11 cellular contexts compared by ENCODE assay signal in genomic region chr3:135513106-135514063, GRCh38.
A peak's percentile ranks its signal among the peaks of the same experiment; 100 is the strongest.
DNase-seq lines count a peak whose midpoint lies in the region; ATAC-seq, FAIRE-seq and TF ChIP-seq lines count a peak whose summit lies in the region.
"Had no signal": no experiment of that assay in that cellular context is flagged by ENCODE, and none has a peak within 500 bp of the region (broad histone marks: within the 10 kb centered on the region; RNA-seq: fewer than 3 reads in every experiment).

No MANE protein-coding gene starts in this region.

- H3K4me3 Mint-ChIP-seq in activated naive CD8-positive, alpha-beta T cell treated with anti-CD3 and anti-CD28 coated beads, Interleukin-2, amount 50 U/mL, for 24 hours, result no peak overlapping the region

- no peak overlapping the region for H3K27ac ChIP-seq in SJCRH30

- TF ChIP-seq POLR2A in GM12892 (IDR thresholded peaks at IDR 0.05; ENCODE audit: low read depth, low read length), result no peak

- H3K27ac Mint-ChIP-seq in activated naive CD8-positive, alpha-beta T cell treated with anti-CD3 and anti-CD28 coated beads, Interleukin-2, amount 50 U/mL, for 24 hours, result no peak overlapping the region

- peaks cover 14% of the 10 kb centered on the region for H3K9me3 Mint-ChIP-seq in activated naive CD8-positive, alpha-beta T cell treated with anti-CD3 and anti-CD28 coated beads, Interleukin-2, amount 50 U/mL, for 24 hours

- DNase-seq in AG10803 (ENCODE audit: low read depth), result peak; percentile 65
- DNase-seq in HFF-Myc (ENCODE audit: extremely low read depth, low read depth), result peak; percentile 38
- peak; percentile 31 to 39 for DNase-seq in SJCRH30
- DNase-seq in fibroblast of the aortic adventitia (ENCODE audit: low read depth), result peak; percentile 68
- no peak for DNase-seq in Right ventricle myocardium inferior (ENCODE audit: missing footprints)
- no peak for DNase-seq in activated naive CD8-positive, alpha-beta T cell treated with anti-CD3 and anti-CD28 coated beads, Interleukin-2, amount 50 U/mL, for 24 hours
- no peak for DNase-seq in GM12892 (ENCODE audit: insufficient read length)
- DNase-seq: GF-D8; stimulated activated CD4-positive, alpha-beta T cell treated with anti-CD3 and anti-CD28 coated beads, Interleukin-4, amount 100 ng/mL, for 24 hours had no signal

- no peaks in the 10 kb centered on the region for H3K4me1 Mint-ChIP-seq in activated naive CD8-positive, alpha-beta T cell treated with anti-CD3 and anti-CD28 coated beads, Interleukin-2, amount 50 U/mL, for 24 hours

- no peaks in the 10 kb centered on the region for H3K4me1 ChIP-seq in SJCRH30

- ATAC-seq in GM19397 (IDR thresholded peaks at IDR 0.05; ENCODE audit: unreplicated experiment) (no peak), Right ventricle myocardium inferior (no peak)
- ATAC-seq in activated naive CD8-positive, alpha-beta T cell treated with anti-CD3 and anti-CD28 coated beads, Interleukin-2, amount 50 U/mL, for 24 hours, result no peak
- ATAC-seq: Panc1 had no signal

- intact Hi-C loops in Right ventricle myocardium inferior (cut with DNase I), result no loop called here

- H3K27me3 Mint-ChIP-seq in activated naive CD8-positive, alpha-beta T cell treated with anti-CD3 and anti-CD28 coated beads, Interleukin-2, amount 50 U/mL, for 24 hours, result no peaks in the 10 kb centered on the region

- H3K4me3 ChIP-seq in AG10803 (ENCODE audit: low read length) (no peak overlapping the region), HFF-Myc (replicated peaks; ENCODE audit: low read depth, low read length) (no peak overlapping the region), SJCRH30 (no peak overlapping the region), fibroblast of the aortic adventitia (ENCODE audit: low read depth, low read length) (no peak overlapping the region)

- H3K27me3 ChIP-seq in SJCRH30, result 0 out of 2 replicates have a peak, but pooled peaks cover 5% of the 10 kb centered on the region

- no peaks in the 10 kb centered on the region for H3K36me3 Mint-ChIP-seq in activated naive CD8-positive, alpha-beta T cell treated with anti-CD3 and anti-CD28 coated beads, Interleukin-2, amount 50 U/mL, for 24 hours (ENCODE audit: low read depth)

- H3K36me3 ChIP-seq in SJCRH30, result no peaks in the 10 kb centered on the region

- no peaks in the 10 kb centered on the region for H3K9me3 ChIP-seq in SJCRH30 (replicated peaks)

- FAIRE-seq in GM12892 (lab: Jason Lieb, UNC), result no peak

- TF ChIP-seq CTCF in AG10803 (conservative IDR thresholded peaks at IDR 0.05; ENCODE audit: low read length), result no peak
- TF ChIP-seq CTCF in HFF-Myc (IDR thresholded peaks at IDR 0.05; ENCODE audit: low read depth, low read length, missing control alignments), result no peak
- TF ChIP-seq CTCF in fibroblast of the aortic adventitia (IDR thresholded peaks at IDR 0.05; ENCODE audit: insufficient read depth, low read length), result no peak

Comparison
In these comparisons a context has a peak if more than half of its experiments do, and no peak if none do; other contexts are left out.
1. DNase-seq: peak in AG10803 (single experiment), HFF-Myc (single experiment), SJCRH30 (2 of 2) and fibroblast of the aortic adventitia (single experiment); none in Right ventricle myocardium inferior (single experiment), activated naive CD8-positive, alpha-beta T cell treated with anti-CD3 and anti-CD28 coated beads, Interleukin-2, amount 50 U/mL, for 24 hours (single experiment) and GM12892 (single experiment).